ENCODE assay signal across 20 cellular contexts in the genomic region with DNA sequence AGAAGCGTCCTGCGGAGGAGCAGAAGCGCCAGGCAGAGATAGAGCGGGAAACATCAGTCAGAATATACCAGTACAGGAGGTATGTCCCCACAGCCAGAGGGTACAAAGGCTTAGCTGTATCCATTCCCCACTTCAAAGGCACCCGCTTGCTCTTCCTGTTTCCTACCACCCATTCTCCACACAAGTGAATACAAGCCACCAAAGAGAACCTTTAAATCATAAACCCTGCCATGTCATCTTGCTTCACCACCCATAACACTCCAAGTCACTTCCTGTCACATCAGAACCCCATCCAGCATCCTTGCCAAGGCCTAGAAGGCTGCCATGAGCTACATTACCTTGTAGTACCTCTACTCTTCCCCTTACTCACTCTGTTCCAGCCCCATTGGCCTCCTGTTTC.
DNase-seq lines count a peak whose midpoint lies in the region; ATAC-seq and TF ChIP-seq lines count a peak whose summit lies in the region.
"Had no signal": no experiment of that assay in that cellular context is flagged by ENCODE, and none has a peak within 500 bp of the region (broad histone marks: within the 10 kb centered on the region; RNA-seq: fewer than 3 reads in every experiment).

No MANE protein-coding gene starts in this region.

- peaks cover 15% of the 10 kb centered on the region for H3K4me1 Mint-ChIP-seq in activated CD4-positive, alpha-beta T cell treated with anti-CD3 and anti-CD28 coated beads for 36 hours
- peaks cover 16% of the 10 kb centered on the region for H3K4me1 Mint-ChIP-seq in activated naive CD8-positive, alpha-beta T cell (ENCODE audit: low read depth)
- no peaks in the 10 kb centered on the region for H3K4me1 Mint-ChIP-seq in nephron progenitor cell

- intact Hi-C loops in activated CD4-positive, alpha-beta T cell treated with anti-CD3 and anti-CD28 coated beads for 36 hours (cut with DNase I, micrococcal nuclease): no loop called here
- intact Hi-C loops in A673 (cut with micrococcal nuclease; ENCODE audit: unreplicated experiment): no loop called here

- ATAC-seq in activated CD4-positive, alpha-beta T cell treated with anti-CD3 and anti-CD28 coated beads for 36 hours: peak; percentile 51
- ATAC-seq in DND-41 (ENCODE audit: insufficient read depth, low read depth): peak; percentile 97
- ATAC-seq in GM18502 (IDR thresholded peaks at IDR 0.05; ENCODE audit: poor library complexity, unreplicated experiment): no peak
- ATAC-seq in GM18519 (IDR thresholded peaks at IDR 0.05; ENCODE audit: low FRiP score, unreplicated experiment): no peak

- peaks cover 7% of the 10 kb centered on the region for H3K9me3 Mint-ChIP-seq in activated CD4-positive, alpha-beta T cell treated with anti-CD3 and anti-CD28 coated beads for 36 hours (ENCODE audit: low read depth)
- no peaks in the 10 kb centered on the region for H3K9me3 Mint-ChIP-seq in activated naive CD8-positive, alpha-beta T cell (ENCODE audit: low read depth)
- H3K9me3 Mint-ChIP-seq in nephron progenitor cell: peaks cover 3% of the 10 kb centered on the region

- H4K20me1 ChIP-seq in DND-41 (ENCODE audit: insufficient read depth, low read length): no peaks in the 10 kb centered on the region

- no peak overlapping the region for H3K9ac ChIP-seq in DND-41 (ENCODE audit: low read depth, low read length)

- 0 out of 2 replicates have a peak, but pooled peaks cover 5% of the 10 kb centered on the region for H3K4me1 ChIP-seq in DND-41 (ENCODE audit: insufficient read depth, low read length)
- H3K4me1 ChIP-seq in A673 (ENCODE audit: insufficient read depth, low read length, poor library complexity, severe bottlenecking): no peaks in the 10 kb centered on the region
- H3K4me1 ChIP-seq: Caco-2 had no signal

- H3K4me3 Mint-ChIP-seq in activated CD4-positive, alpha-beta T cell treated with anti-CD3 and anti-CD28 coated beads for 36 hours: no peak overlapping the region
- H3K4me3 Mint-ChIP-seq in activated naive CD8-positive, alpha-beta T cell: no peak overlapping the region
- H3K4me3 Mint-ChIP-seq in nephron progenitor cell: no peak overlapping the region
- H3K4me3 Mint-ChIP-seq: CD14-positive monocyte had no signal

- H3K9me3 ChIP-seq in DND-41 (ENCODE audit: insufficient read depth, low read length, severe bottlenecking) (no peaks in the 10 kb centered on the region), A673 (ENCODE audit: low read depth, low read length, poor library complexity, severe bottlenecking) (no peaks in the 10 kb centered on the region)
- H3K9me3 ChIP-seq: Caco-2 had no signal

- H3K27me3 Mint-ChIP-seq in activated CD4-positive, alpha-beta T cell treated with anti-CD3 and anti-CD28 coated beads for 36 hours: no peaks in the 10 kb centered on the region
- H3K27me3 Mint-ChIP-seq in activated naive CD8-positive, alpha-beta T cell: no peaks in the 10 kb centered on the region
- H3K27me3 Mint-ChIP-seq in nephron progenitor cell (ENCODE audit: low read depth, poor library complexity): no peaks in the 10 kb centered on the region

- H3K27ac Mint-ChIP-seq in activated CD4-positive, alpha-beta T cell treated with anti-CD3 and anti-CD28 coated beads for 36 hours: peak overlapping the region; percentile 64
- peak overlapping the region; percentile 58 for H3K27ac Mint-ChIP-seq in activated naive CD8-positive, alpha-beta T cell
- peak overlapping the region; percentile 18 for H3K27ac Mint-ChIP-seq in nephron progenitor cell

- H3K36me3 Mint-ChIP-seq in activated CD4-positive, alpha-beta T cell treated with anti-CD3 and anti-CD28 coated beads for 36 hours (ENCODE audit: low read depth): peaks cover 32% of the 10 kb centered on the region
- peaks cover 32% of the 10 kb centered on the region for H3K36me3 Mint-ChIP-seq in activated naive CD8-positive, alpha-beta T cell
- peaks cover 17% of the 10 kb centered on the region for H3K36me3 Mint-ChIP-seq in nephron progenitor cell (ENCODE audit: low read depth)

- peak; percentile 12 for DNase-seq in activated CD4-positive, alpha-beta T cell treated with anti-CD3 and anti-CD28 coated beads for 36 hours
- no peak for DNase-seq in activated CD4-positive, alpha-beta T cell treated with anti-CD3 and anti-CD28 coated beads, Interleukin-2, amount 50 U/mL, for 1 hour
- DNase-seq in DND-41 (peak; percentile 55), nephron progenitor cell (no peak), A673 (ENCODE audit: low spot score) (no peak)
- DNase-seq: Caco-2, DMS153, GF-D8, GOT3, NCI-H1105, NCI-H2081 treated with DMSO at 0.1 percent for 48 hours, NCI-H510A, NCI-H748 treated with DMSO at 0.1 percent for 48 hours, Right ventricle myocardium superior had no signal

- no TSS peak for BruUV-seq in A673 (replicated peaks; lab: Mats Ljungman, UMichigan)

- CTCF ChIA-PET in activated CD4-positive, alpha-beta T cell treated with anti-CD3 and anti-CD28 coated beads for 36 hours (lab: Charles Lee): interaction anchor here (1.0 to 1.9 kb wide), 4 partner anchors 10 to 1062 kb away, joined by 3 to 7 read pairs (median 4); no protein-coding TSS in a partner anchor
- CTCF ChIA-PET in A673 (lab: Charles Lee): interaction anchor here (0.5 kb wide), 1 partner anchor 64 kb away, joined by 3 read pairs; no protein-coding TSS in a partner anchor

- TF ChIP-seq CTCF in DND-41 (IDR thresholded peaks at IDR 0.05; ENCODE audit: borderline replicate concordance, extremely low read depth, low read length, poor library complexity, severe bottlenecking): no peak
- TF ChIP-seq CTCF in nephron progenitor cell (IDR thresholded peaks at IDR 0.05): no peak
- TF ChIP-seq CTCF in A673 (conservative IDR thresholded peaks at IDR 0.05; ENCODE audit: low read depth, low read length): no peak

- H3K27ac ChIP-seq in DND-41 (ENCODE audit: low read length) (no peak overlapping the region), A673 (ENCODE audit: low read depth, low read length, poor library complexity, severe bottlenecking) (no peak overlapping the region)
- H3K27ac ChIP-seq: 22Rv1, SK-N-MC had no signal

- H3K4me2 ChIP-seq in DND-41 (ENCODE audit: insufficient read depth, low read length): no peak overlapping the region

- no peaks in the 10 kb centered on the region for H3K79me2 ChIP-seq in DND-41 (ENCODE audit: insufficient read depth, low read length)

- H2AFZ ChIP-seq in DND-41 (ENCODE audit: low read depth, low read length): no peak overlapping the region

- H3K36me3 ChIP-seq in DND-41 (ENCODE audit: insufficient read depth, low read length) (peaks cover 21% of the 10 kb centered on the region; the same call in 1 of the 2 replicates), A673 (ENCODE audit: insufficient read depth, low read length, poor library complexity, severe bottlenecking) (no peaks in the 10 kb centered on the region)

- POLR2A ChIA-PET in activated CD4-positive, alpha-beta T cell treated with anti-CD3 and anti-CD28 coated beads for 36 hours (lab: Charles Lee): no interaction called here
- POLR2A ChIA-PET in A673 (lab: Charles Lee; ENCODE audit: low non-redundant PET): no interaction called here

- H3K4me3 ChIP-seq in DND-41 (ENCODE audit: low read depth in 1 of 2, low read length in 2 of 2) (no peak overlapping the region), A673 (ENCODE audit: low read depth, low read length, poor library complexity, severe bottlenecking) (no peak overlapping the region)
- H3K4me3 ChIP-seq: SK-N-MC had no signal

- H3K27me3 ChIP-seq in DND-41 (ENCODE audit: insufficient read depth, low read length, poor library complexity) (no peaks in the 10 kb centered on the region), A673 (replicated peaks; ENCODE audit: insufficient read depth, low read depth, low read length, poor library complexity) (no peaks in the 10 kb centered on the region)

Comparison
In these comparisons a context has a peak if more than half of its experiments do, and no peak if none do; other contexts are left out.
1. DNase-seq: peak in activated CD4-positive, alpha-beta T cell treated with anti-CD3 and anti-CD28 coated beads for 36 hours (single experiment) and DND-41 (single experiment); none in activated CD4-positive, alpha-beta T cell treated with anti-CD3 and anti-CD28 coated beads, Interleukin-2, amount 50 U/mL, for 1 hour (single experiment), nephron progenitor cell (single experiment) and A673 (single experiment).
2. ATAC-seq: peak in activated CD4-positive, alpha-beta T cell treated with anti-CD3 and anti-CD28 coated beads for 36 hours (single experiment) and DND-41 (single experiment); none in GM18502 (single experiment) and GM18519 (single experiment).
3. Peak in every context shown above with its lines, with median percentiles within 50 percentile points of each other: H3K27ac Mint-ChIP-seq.